18 cellular contexts compared by ENCODE assay signal in the genomic region with DNA sequence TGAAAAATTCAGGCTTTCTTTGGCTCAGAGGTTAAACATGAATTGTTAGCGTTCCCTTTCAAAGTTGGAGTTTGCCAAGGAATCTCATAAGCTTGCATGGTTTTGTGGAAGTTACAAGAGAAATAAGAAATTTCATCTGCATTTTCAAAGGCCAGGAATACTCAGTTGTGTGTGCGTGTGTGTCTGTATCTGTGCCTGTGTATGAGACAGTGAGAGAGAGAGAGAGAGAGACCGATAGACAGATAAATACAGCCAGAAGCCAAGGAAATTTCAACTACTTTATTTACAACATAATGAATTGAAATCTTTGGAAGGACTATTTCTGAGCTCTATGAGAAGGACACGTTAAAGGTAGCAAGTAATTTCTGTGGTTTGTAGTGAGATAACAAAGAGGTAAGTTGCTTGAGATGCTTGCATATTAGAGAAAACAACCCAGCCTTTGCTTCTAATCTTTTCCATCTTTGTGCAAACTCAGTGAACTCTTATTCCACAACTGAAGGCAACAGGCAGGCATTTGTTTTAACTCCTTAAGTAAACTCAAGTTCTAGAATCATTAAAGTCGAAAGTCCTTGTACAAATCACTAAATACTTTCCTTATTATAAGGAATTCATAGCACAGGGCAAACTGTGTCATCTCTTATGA.
A peak's percentile ranks its signal among the peaks of the same experiment; 100 is the strongest.
DNase-seq lines count a peak whose midpoint lies in the region; ATAC-seq and TF ChIP-seq lines count a peak whose summit lies in the region.
"Had no signal": no experiment of that assay in that cellular context is flagged by ENCODE, and none has a peak within 500 bp of the region (broad histone marks: within the 10 kb centered on the region; RNA-seq: fewer than 3 reads in every experiment).

No MANE protein-coding gene starts in this region.

- H3K9ac ChIP-seq in endodermal cell (ENCODE audit: extremely low read depth, low read length, poor library complexity, severe bottlenecking), result no peak overlapping the region
- no peak overlapping the region for H3K9ac ChIP-seq in neural progenitor cell

- H3F3A ChIP-seq in neural progenitor cell (ENCODE audit: low read depth), result peaks cover 9% of the 10 kb centered on the region

- no peaks in the 10 kb centered on the region for H3K9me3 Mint-ChIP-seq in activated T-cell treated with anti-CD3 and anti-CD28 coated beads, Interleukin-2, amount 50 U/mL, for 72 hours
- no peaks in the 10 kb centered on the region for H3K9me3 Mint-ChIP-seq in endodermal cell
- peaks cover 2% of the 10 kb centered on the region for H3K9me3 Mint-ChIP-seq in neural progenitor cell
- H3K9me3 Mint-ChIP-seq: CD4-positive, alpha-beta memory T cell; H9; stimulated activated naive CD8-positive, alpha-beta T cell treated with anti-CD3 and anti-CD28 coated beads, Interleukin-15, amount 100 ng/mL, for 72 hours had no signal

- TF ChIP-seq CTCF in endodermal cell (conservative IDR thresholded peaks at IDR 0.05), result no peak
- no peak for TF ChIP-seq CTCF in neural progenitor cell (IDR thresholded peaks at IDR 0.05)

- peak overlapping the region in 1 of 2 donors; percentile 46 for H3K4me3 Mint-ChIP-seq in activated T-cell treated with anti-CD3 and anti-CD28 coated beads, Interleukin-2, amount 50 U/mL, for 72 hours
- no peak overlapping the region for H3K4me3 Mint-ChIP-seq in endodermal cell
- H3K4me3 Mint-ChIP-seq in neural progenitor cell, result no peak overlapping the region
- H3K4me3 Mint-ChIP-seq: H9; IgD-negative memory B cell; stimulated activated naive CD8-positive, alpha-beta T cell treated with anti-CD3 and anti-CD28 coated beads, Interleukin-15, amount 100 ng/mL, for 72 hours had no signal

- no peaks in the 10 kb centered on the region for H3K79me2 ChIP-seq in neural progenitor cell (ENCODE audit: low read depth)

- no peak overlapping the region for H3K4me3 ChIP-seq in endodermal cell (ENCODE audit: low read length)
- no peak overlapping the region for H3K4me3 ChIP-seq in neural progenitor cell
- H3K4me3 ChIP-seq: GM12878, skin epidermis had no signal

- no peaks in the 10 kb centered on the region for H4K20me1 ChIP-seq in neural progenitor cell (ENCODE audit: low read depth)

- H3K27me3 Mint-ChIP-seq in activated T-cell treated with anti-CD3 and anti-CD28 coated beads, Interleukin-2, amount 50 U/mL, for 72 hours (ENCODE audit: low read depth), result peaks cover 10% of the 10 kb centered on the region
- H3K27me3 Mint-ChIP-seq in endodermal cell (ENCODE audit: insufficient read depth) (peaks cover 3% of the 10 kb centered on the region), neural progenitor cell (ENCODE audit: insufficient read depth, low read depth) (peaks cover 5% of the 10 kb centered on the region)
- H3K27me3 Mint-ChIP-seq: IgD-negative memory B cell; stimulated activated naive CD8-positive, alpha-beta T cell treated with anti-CD3 and anti-CD28 coated beads, Interleukin-15, amount 100 ng/mL, for 72 hours had no signal

- H3K27ac Mint-ChIP-seq in activated T-cell treated with anti-CD3 and anti-CD28 coated beads, Interleukin-2, amount 50 U/mL, for 72 hours, result peak overlapping the region; percentile 24
- H3K27ac Mint-ChIP-seq in endodermal cell (no peak overlapping the region), neural progenitor cell (peak overlapping the region; percentile 59)
- H3K27ac Mint-ChIP-seq: H9, IgD-negative memory B cell had no signal

- H3K4me1 ChIP-seq in endodermal cell (ENCODE audit: control insufficient read depth, insufficient read depth, low read length), result peaks cover 3% of the 10 kb centered on the region
- H3K4me1 ChIP-seq in neural progenitor cell, result peaks cover 51% of the 10 kb centered on the region

- H3K36me3 Mint-ChIP-seq in activated T-cell treated with anti-CD3 and anti-CD28 coated beads, Interleukin-2, amount 50 U/mL, for 72 hours (ENCODE audit: insufficient read depth in 2 of 2), result no peaks in the 10 kb centered on the region
- H3K36me3 Mint-ChIP-seq in endodermal cell (ENCODE audit: low read depth), result no peaks in the 10 kb centered on the region
- peaks cover 2% of the 10 kb centered on the region for H3K36me3 Mint-ChIP-seq in neural progenitor cell
- H3K36me3 Mint-ChIP-seq: CD4-positive, alpha-beta memory T cell had no signal

- H3K36me3 ChIP-seq in endodermal cell (ENCODE audit: control insufficient read depth, insufficient read depth, low read length) (no peaks in the 10 kb centered on the region), neural progenitor cell (no peaks in the 10 kb centered on the region)

- H3K27me3 ChIP-seq in endodermal cell (ENCODE audit: control insufficient read depth, insufficient read depth, low read length, poor library complexity, severe bottlenecking), result no peaks in the 10 kb centered on the region
- no peaks in the 10 kb centered on the region for H3K27me3 ChIP-seq in neural progenitor cell

- H3K9me3 ChIP-seq in endodermal cell (ENCODE audit: control insufficient read depth, low read length) (no peaks in the 10 kb centered on the region), neural progenitor cell (ENCODE audit: low read depth) (no peaks in the 10 kb centered on the region)

- H3K4me2 ChIP-seq in neural progenitor cell, result peak overlapping the region; percentile 40

- WGBS in endodermal cell (ENCODE audit: insufficient coverage in 1 of 2, insufficient read length in 1 of 2), 2 experiments, result 84 to 86% methylated on average over 3 to 4 of the region's 5 CpGs

- H3K27ac ChIP-seq in endodermal cell (ENCODE audit: low read depth, low read length) (peak overlapping the region; percentile 13), neural progenitor cell (peak overlapping the region; percentile 21)

- peak overlapping the region; percentile 27 for H2AFZ ChIP-seq in neural progenitor cell (replicated peaks)

- no peak for DNase-seq in activated T-cell treated with anti-CD3 and anti-CD28 coated beads, Interleukin-2, amount 50 U/mL, for 72 hours
- DNase-seq in activated T-cell treated with anti-CD3 and anti-CD28 coated beads for 4 hours (no peak), endodermal cell (no peak), neural progenitor cell (ENCODE audit: low spot score) (no peak), NCI-H524 treated with DMSO at 0.1 percent for 48 hours (lab: John Stamatoyannopoulos, UW) (no peak), NCI-H146 (lab: John Stamatoyannopoulos, UW) (no peak), SKM-1 treated with dmso at 0.1 percent for 144 hours (lab: John Stamatoyannopoulos, UW; ENCODE audit: unreplicated experiment) (no peak)
- no peak for DNase-seq in stimulated activated CD4-positive, alpha-beta T cell treated with anti-CD3 and anti-CD28 coated beads, Interleukin-15, amount 100 ng/mL, for 24 hours
- DNase-seq: activated CD4-positive, alpha-beta T cell treated with anti-CD3 and anti-CD28 coated beads, Interleukin-2, amount 50 U/mL, for 48 hours; dermis blood vessel endothelial cell; H9; NCI-H1105; SHP77 treated with DMSO at 0.1 percent for 48 hours; stimulated activated naive CD8-positive, alpha-beta T cell treated with anti-CD3 and anti-CD28 coated beads, Interleukin-15, amount 100 ng/mL, for 72 hours had no signal

- ATAC-seq in activated T-cell treated with anti-CD3 and anti-CD28 coated beads, Interleukin-2, amount 50 U/mL, for 72 hours (replicated peaks in 1 of 2), result no peak
- ATAC-seq: GM12878; stimulated activated naive CD8-positive, alpha-beta T cell treated with anti-CD3 and anti-CD28 coated beads, Interleukin-15, amount 100 ng/mL, for 72 hours had no signal

- H3K4me1 Mint-ChIP-seq in activated T-cell treated with anti-CD3 and anti-CD28 coated beads, Interleukin-2, amount 50 U/mL, for 72 hours (ENCODE audit: low read depth), result peaks cover 10% of the 10 kb centered on the region
- H3K4me1 Mint-ChIP-seq in endodermal cell (peaks cover 28% of the 10 kb centered on the region), neural progenitor cell (peaks cover 44% of the 10 kb centered on the region)
